In the genomic region with DNA sequence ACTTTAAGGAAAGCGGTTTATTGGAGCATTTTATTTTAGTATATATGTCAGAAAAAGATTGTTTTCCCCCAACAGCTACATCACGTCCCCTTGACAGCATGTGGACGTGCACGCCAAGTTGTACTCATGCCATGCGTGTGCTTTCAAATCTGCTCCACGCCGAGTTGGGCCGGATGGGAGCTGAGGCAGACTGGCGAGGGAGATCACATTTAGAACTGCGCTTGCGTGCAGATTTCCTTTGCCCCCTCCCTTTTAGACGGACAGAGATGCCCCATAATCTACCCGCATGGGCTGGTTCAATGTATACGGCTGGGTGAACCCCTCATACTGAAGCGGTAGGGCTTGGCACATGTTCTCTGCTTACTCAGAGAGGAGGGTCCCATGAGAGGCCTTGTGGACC, we compare ENCODE assay signal across 22 cellular contexts.
"Had no signal": no experiment of that assay in that cellular context is flagged by ENCODE, and none has a peak within 500 bp of the region (broad histone marks: within the 10 kb centered on the region; RNA-seq: fewer than 3 reads in every experiment).

No MANE protein-coding gene starts in this region.

- H3K4me1 ChIP-seq: breast epithelium had no signal

- H3K4me3 Mint-ChIP-seq: activated naive CD8-positive, alpha-beta T cell treated with anti-CD3 and anti-CD28 coated beads for 36 hours; activated T-cell treated with anti-CD3 and anti-CD28 coated beads, Interleukin-2, amount 50 U/mL, for 24 hours; activated T-helper 17 cell treated with anti-CD3 and anti-CD28 coated beads, Interleukin-2, amount 50 U/mL, for 72 hours; endodermal cell; memory B cell; nephron progenitor cell; stimulated activated effector memory CD8-positive, alpha-beta T cell treated with anti-CD3 and anti-CD28 coated beads, Interleukin-12 subunit alpha, Interleukin-12 subunit beta, amount 100 ng/mL, for 72 hours had no signal

- H3K9me3 ChIP-seq: breast epithelium, esophagus squamous epithelium, gastroesophageal sphincter, stomach, suprapubic skin had no signal

- H3K36me3 ChIP-seq: breast epithelium had no signal

- H3K27ac ChIP-seq: breast epithelium, gastroesophageal sphincter, suprapubic skin had no signal

- DNase-seq: activated CD4-positive, alpha-beta T cell treated with anti-CD3 and anti-CD28 coated beads for 1 hour; activated CD4-positive, alpha-beta T cell treated with anti-CD3 and anti-CD28 coated beads, Interleukin-2, amount 50 U/mL, for 1 hour; activated naive CD8-positive, alpha-beta T cell treated with anti-CD3 and anti-CD28 coated beads for 36 hours; activated T-cell treated with anti-CD3 and anti-CD28 coated beads, Interleukin-2, amount 50 U/mL, for 24 hours; cortex of kidney; endodermal cell; esophagus squamous epithelium; head of caudate nucleus; hypothalamus; nephron progenitor cell; occipital lobe; stimulated activated CD4-positive, alpha-beta T cell treated with anti-CD3 and anti-CD28 coated beads, Interleukin-2, amount 100 ng/mL, for 24 hours; T-helper 1 cell had no signal

- H3K36me3 Mint-ChIP-seq: memory B cell had no signal

- H3K27me3 ChIP-seq: breast epithelium, esophagus squamous epithelium, gastroesophageal sphincter, stomach, suprapubic skin had no signal

- H3K27ac Mint-ChIP-seq: activated naive CD8-positive, alpha-beta T cell treated with anti-CD3 and anti-CD28 coated beads for 36 hours; activated T-cell treated with anti-CD3 and anti-CD28 coated beads, Interleukin-2, amount 50 U/mL, for 24 hours; activated T-helper 17 cell treated with anti-CD3 and anti-CD28 coated beads, Interleukin-2, amount 50 U/mL, for 72 hours; type B pancreatic cell had no signal

- H3K27me3 Mint-ChIP-seq: activated naive CD8-positive, alpha-beta T cell treated with anti-CD3 and anti-CD28 coated beads for 36 hours; activated T-cell treated with anti-CD3 and anti-CD28 coated beads, Interleukin-2, amount 50 U/mL, for 24 hours; activated T-helper 17 cell treated with anti-CD3 and anti-CD28 coated beads, Interleukin-2, amount 50 U/mL, for 72 hours; memory B cell; type B pancreatic cell had no signal

- H3K4me3 ChIP-seq: breast epithelium, esophagus squamous epithelium, gastroesophageal sphincter, stomach, suprapubic skin had no signal

- ATAC-seq: activated T-helper 17 cell treated with anti-CD3 and anti-CD28 coated beads, Interleukin-2, amount 50 U/mL, for 72 hours; gastroesophageal sphincter; sciatic nerve; stimulated activated effector memory CD8-positive, alpha-beta T cell treated with anti-CD3 and anti-CD28 coated beads, Interleukin-12 subunit alpha, Interleukin-12 subunit beta, amount 100 ng/mL, for 72 hours had no signal

- H3K9me3 Mint-ChIP-seq: activated naive CD8-positive, alpha-beta T cell treated with anti-CD3 and anti-CD28 coated beads for 36 hours; activated T-cell treated with anti-CD3 and anti-CD28 coated beads, Interleukin-2, amount 50 U/mL, for 24 hours; activated T-helper 17 cell treated with anti-CD3 and anti-CD28 coated beads, Interleukin-2, amount 50 U/mL, for 72 hours; endodermal cell; memory B cell; nephron progenitor cell; stimulated activated effector memory CD8-positive, alpha-beta T cell treated with anti-CD3 and anti-CD28 coated beads, Interleukin-12 subunit alpha, Interleukin-12 subunit beta, amount 100 ng/mL, for 72 hours; type B pancreatic cell had no signal
